1 cellular context compared by ENCODE assay signal in genomic region chr7:102416406-102416805, GRCh38.
TF ChIP-seq lines count a peak whose summit lies in the region.

No MANE protein-coding gene starts in this region.

TF ChIP-seq in HEK293T, 16 proteins besides CTCF, POLR2A, EP300 and RAD21 (continued from another document):
- no peak for TF ChIP-seq L3MBTL2 (conservative IDR thresholded peaks at IDR 0.05)
- no peak for TF ChIP-seq SP1 (IDR thresholded peaks at IDR 0.05)
- no peak for TF ChIP-seq CTBP1 (IDR thresholded peaks at IDR 0.05; ENCODE audit: borderline replicate concordance)
- no peak for TF ChIP-seq FOXM1 (IDR thresholded peaks at IDR 0.05; ENCODE audit: borderline replicate concordance)
- TF ChIP-seq, protein P1, sequence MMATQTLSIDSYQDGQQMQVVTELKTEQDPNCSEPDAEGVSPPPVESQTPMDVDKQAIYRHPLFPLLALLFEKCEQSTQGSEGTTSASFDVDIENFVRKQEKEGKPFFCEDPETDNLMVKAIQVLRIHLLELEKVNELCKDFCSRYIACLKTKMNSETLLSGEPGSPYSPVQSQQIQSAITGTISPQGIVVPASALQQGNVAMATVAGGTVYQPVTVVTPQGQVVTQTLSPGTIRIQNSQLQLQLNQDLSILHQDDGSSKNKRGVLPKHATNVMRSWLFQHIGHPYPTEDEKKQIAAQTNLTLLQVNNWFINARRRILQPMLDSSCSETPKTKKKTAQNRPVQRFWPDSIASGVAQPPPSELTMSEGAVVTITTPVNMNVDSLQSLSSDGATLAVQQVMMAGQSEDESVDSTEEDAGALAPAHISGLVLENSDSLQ (IDR thresholded peaks at IDR 0.05): no peak
- TF ChIP-seq ZNF384 (IDR thresholded peaks at IDR 0.05): no peak
- TF ChIP-seq NFRKB (IDR thresholded peaks at IDR 0.05): no peak
- no peak for TF ChIP-seq TARDBP (IDR thresholded peaks at IDR 0.05)
- no peak for TF ChIP-seq HDGF (IDR thresholded peaks at IDR 0.05; ENCODE audit: borderline replicate concordance)
- TF ChIP-seq SUZ12 (IDR thresholded peaks at IDR 0.05): no peak
- no peak for TF ChIP-seq FOXK2 (IDR thresholded peaks at IDR 0.05)
- no peak for TF ChIP-seq ELF4 (IDR thresholded peaks at IDR 0.05)
- no peak for TF ChIP-seq FOXA1 (IDR thresholded peaks at IDR 0.05)
- TF ChIP-seq LEF1 (IDR thresholded peaks at IDR 0.05; ENCODE audit: borderline replicate concordance): no peak
